22 cellular contexts compared by ENCODE assay signal in genomic region chr18:36201765-36202164, GRCh38.
"Had no signal": no experiment of that assay in that cellular context is flagged by ENCODE, and none has a peak within 500 bp of the region (broad histone marks: within the 10 kb centered on the region; RNA-seq: fewer than 3 reads in every experiment).

No MANE protein-coding gene starts in this region.

- H3K4me1 ChIP-seq: colonic mucosa, esophagus squamous epithelium, foreskin keratinocyte, gastrocnemius medialis, gastroesophageal sphincter, heart left ventricle, heart right ventricle had no signal

- H3K27me3 ChIP-seq: colonic mucosa, dorsolateral prefrontal cortex, esophagus squamous epithelium, foreskin keratinocyte, gastrocnemius medialis, gastroesophageal sphincter, heart left ventricle, heart right ventricle had no signal

- H3K9me3 Mint-ChIP-seq: effector memory CD8-positive, alpha-beta T cell; endodermal cell had no signal

- H3K27ac Mint-ChIP-seq: dendritic cell treated with granulocyte-macrophage colony-stimulating factor and Interleukin-4, amounts not matched to agents 40 ng/mL and 50 ng/mL, for 4 days; effector memory CD8-positive, alpha-beta T cell; endodermal cell had no signal

- H3K4me3 ChIP-seq: colonic mucosa, coronary artery, dorsolateral prefrontal cortex, esophagus squamous epithelium, gastrocnemius medialis, gastroesophageal sphincter, heart left ventricle, heart right ventricle had no signal

- H3K4me3 Mint-ChIP-seq: dendritic cell treated with granulocyte-macrophage colony-stimulating factor and Interleukin-4, amounts not matched to agents 40 ng/mL and 50 ng/mL, for 4 days; effector memory CD8-positive, alpha-beta T cell; endodermal cell had no signal

- DNase-seq: colonic mucosa; cortex of kidney; dermis blood vessel endothelial cell; dorsolateral prefrontal cortex; effector CD4-positive, alpha-beta T cell; effector CD8-positive, alpha-beta T cell; effector memory CD4-positive, alpha-beta T cell; effector memory CD8-positive, alpha-beta T cell; endodermal cell; erythroblast; esophagus squamous epithelium; foreskin fibroblast; foreskin keratinocyte; foreskin melanocyte; gastrocnemius medialis; glutamatergic neuron; heart left ventricle; heart right ventricle had no signal

- ATAC-seq: effector memory CD8-positive, alpha-beta T cell; gastrocnemius medialis; gastroesophageal sphincter; heart left ventricle; heart right ventricle had no signal

- H3K27ac ChIP-seq: colonic mucosa, coronary artery, dorsolateral prefrontal cortex, epithelial cell of prostate, esophagus squamous epithelium, foreskin keratinocyte, gastrocnemius medialis, gastroesophageal sphincter, heart left ventricle, heart right ventricle had no signal

- H3K9me3 ChIP-seq: colonic mucosa, esophagus squamous epithelium, gastrocnemius medialis, gastroesophageal sphincter, heart left ventricle, heart right ventricle had no signal

- H3K36me3 ChIP-seq: colonic mucosa, gastrocnemius medialis, gastroesophageal sphincter, heart left ventricle, heart right ventricle had no signal
